In genomic region chr3:30810617-30811016, GRCh38 we compare ENCODE assay signal across 17 cellular contexts.
DNase-seq lines count a peak whose midpoint lies in the region; ATAC-seq and TF ChIP-seq lines count a peak whose summit lies in the region.
"Had no signal": no experiment of that assay in that cellular context is flagged by ENCODE, and none has a peak within 500 bp of the region (broad histone marks: within the 10 kb centered on the region; RNA-seq: fewer than 3 reads in every experiment).

No MANE protein-coding gene starts in this region.

- no peak overlapping the region for H3K4me2 ChIP-seq in DND-41 (ENCODE audit: insufficient read depth, low read length)

- 44 to 69% (median 49%) methylated on average over 6 of the region's 6 CpGs for WGBS in psoas muscle, 3 donors

- H4K20me1 ChIP-seq in DND-41 (ENCODE audit: insufficient read depth, low read length) = no peaks in the 10 kb centered on the region

- TF ChIP-seq CTCF in DND-41 (IDR thresholded peaks at IDR 0.05; ENCODE audit: borderline replicate concordance, extremely low read depth, low read length, poor library complexity, severe bottlenecking) = no peak
- no peak for TF ChIP-seq CTCF in ascending aorta (IDR thresholded peaks at IDR 0.05)
- no peak for TF ChIP-seq CTCF in psoas muscle (IDR thresholded peaks at IDR 0.05)

- intact Hi-C loops in ascending aorta (cut with DNase I) (loop anchor here (2.0 kb wide), 1 partner anchor 16 kb away; no protein-coding TSS in a partner anchor), left ventricle myocardium superior (cut with micrococcal nuclease) (no loop called here), psoas muscle (cut with DNase I) (no loop called here)

- H3K9me3 ChIP-seq in DND-41 (ENCODE audit: insufficient read depth, low read length, severe bottlenecking) = no peaks in the 10 kb centered on the region
- no peaks in the 10 kb centered on the region for H3K9me3 ChIP-seq in ascending aorta
- no peaks in the 10 kb centered on the region for H3K9me3 ChIP-seq in psoas muscle
- H3K9me3 ChIP-seq: BE2C had no signal

- H3K79me2 ChIP-seq in DND-41 (ENCODE audit: insufficient read depth, low read length) = no peaks in the 10 kb centered on the region

- H3K4me3 ChIP-seq in DND-41 (ENCODE audit: low read depth in 1 of 2, low read length in 2 of 2) (no peak overlapping the region), ascending aorta (peak overlapping the region in 1 of 2 donors; percentile 47), psoas muscle (peak overlapping the region; percentile 44)

- no peak overlapping the region for H2AFZ ChIP-seq in DND-41 (ENCODE audit: low read depth, low read length)

- H3K36me3 ChIP-seq in DND-41 (ENCODE audit: insufficient read depth, low read length) (no peaks in the 10 kb centered on the region), ascending aorta (no peaks in the 10 kb centered on the region), psoas muscle (ENCODE audit: insufficient read depth in 1 of 2, low read depth in 1 of 2) (no peaks in the 10 kb centered on the region)
- H3K36me3 ChIP-seq: BE2C had no signal

- H3K4me1 ChIP-seq in DND-41 (ENCODE audit: insufficient read depth, low read length) (peaks cover 6% of the 10 kb centered on the region; the same call in 1 of the 2 replicates), ascending aorta (peaks cover 3 to 14% of the 10 kb centered on the region in 2 donors), psoas muscle (peaks cover 21% of the 10 kb centered on the region)
- H3K4me1 ChIP-seq: BE2C had no signal

- ATAC-seq in DND-41 (ENCODE audit: insufficient read depth, low read depth) (peak; percentile 54; the same call in 2 of the 3 replicates), left ventricle myocardium superior (peak; percentile 83), psoas muscle (peak; percentile 47 to 77 (median 66)), HG02870 (IDR thresholded peaks at IDR 0.05; ENCODE audit: unreplicated experiment) (no peak), GM18870 (IDR thresholded peaks at IDR 0.05; ENCODE audit: unreplicated experiment) (no peak)
- ATAC-seq: activated naive CD4-positive, alpha-beta T cell treated with anti-CD3 and anti-CD28 coated beads, Interleukin-2, amount 50 U/mL, for 72 hours had no signal

- H3K27me3 ChIP-seq in DND-41 (ENCODE audit: insufficient read depth, low read length, poor library complexity) (no peaks in the 10 kb centered on the region), ascending aorta (no peaks in the 10 kb centered on the region), psoas muscle (ENCODE audit: insufficient read depth in 3 of 3, low read length in 2 of 3) (no peaks in the 10 kb centered on the region)
- H3K27me3 ChIP-seq: BE2C had no signal

- H3K27ac ChIP-seq in DND-41 (ENCODE audit: low read length) (no peak overlapping the region), ascending aorta (peak overlapping the region; percentile 69 to 83), psoas muscle (peak overlapping the region; percentile 83)

- peak; percentile 35 for DNase-seq in DND-41
- peak in 1 of 2 donors; percentile 63 for DNase-seq in ascending aorta (ENCODE audit: low spot score in 2 of 2)
- no peak for DNase-seq in left ventricle myocardium superior
- DNase-seq in psoas muscle = no peak
- no peak for DNase-seq in glomerular visceral epithelial cell (ENCODE audit: extremely low spot score)
- no peak for DNase-seq in NCI-H2029 treated with DMSO at 0.1 percent for 48 hours (lab: John Stamatoyannopoulos, UW)
- DNase-seq: BE2C; effector CD8-positive, alpha-beta T cell; H9; MM.1S; NCI-H2081; NCI-H524; retina; T-helper 9 cell had no signal

- no peak overlapping the region for H3K9ac ChIP-seq in DND-41 (ENCODE audit: low read depth, low read length)

Comparison
In these comparisons a context has a peak if more than half of its experiments do, and no peak if none do; other contexts are left out.
1. ATAC-seq: peak in DND-41 (single experiment), left ventricle myocardium superior (single experiment) and psoas muscle (4 of 4); none in HG02870 (single experiment) and GM18870 (single experiment).